1 cellular context compared by ENCODE assay signal in genomic region chr3:188294823-188295487, GRCh38.
TF ChIP-seq lines count a peak whose summit lies in the region.

No MANE protein-coding gene starts in this region.

TF ChIP-seq in GM23338, 12 proteins besides CTCF, POLR2A, EP300 and RAD21 (continued from another document):
- TF ChIP-seq REST (IDR thresholded peaks at IDR 0.05; ENCODE audit: unreplicated experiment) (no peak), JUNB (IDR thresholded peaks at IDR 0.05; ENCODE audit: unreplicated experiment) (no peak)
